29 cellular contexts compared by ENCODE assay signal in genomic region chr14:33191855-33192254, GRCh38.
DNase-seq lines count a peak whose midpoint lies in the region; ATAC-seq and TF ChIP-seq lines count a peak whose summit lies in the region.
"Had no signal": no experiment of that assay in that cellular context is flagged by ENCODE, and none has a peak within 500 bp of the region (broad histone marks: within the 10 kb centered on the region; RNA-seq: fewer than 3 reads in every experiment).

No MANE protein-coding gene starts in this region.

- TF ChIP-seq RAD21 in Ishikawa (IDR thresholded peaks at IDR 0.05; ENCODE audit: low read depth): no peak

- H3K4me3 ChIP-seq in HEK293 (ENCODE audit: low read depth, low read length): no peak overlapping the region
- H3K4me3 ChIP-seq: A549; BLaER1; BLaER1 treated with 17β-estradiol and CSF1 and Interleukin-3, amounts not matched to agents 10 nM and 100 nM had no signal

- TF ChIP-seq CTCF in HEK293 (tag by site-specific recombination; IDR thresholded peaks at IDR 0.05): no peak

- H3K4me1 ChIP-seq in HEK293 (ENCODE audit: control insufficient read depth, insufficient read depth, low read length): no peaks in the 10 kb centered on the region
- H3K4me1 ChIP-seq: A549; BE2C; BLaER1; BLaER1 treated with 17β-estradiol and CSF1 and Interleukin-3, amounts not matched to agents 10 nM and 100 nM; Caco-2 had no signal

- CTCF ChIA-PET in HEK293 (lab: Yijun Ruan, JAX): no interaction called here

- TF ChIP-seq EP300 in Ishikawa (IDR thresholded peaks at IDR 0.05; ENCODE audit: borderline replicate concordance): no peak

- DNase-seq in mucosa of gallbladder (ENCODE audit: low spot score): no peak
- DNase-seq: 8988T; ACHN; AML-193; BE2C; C1 segment of cervical spinal cord; Caco-2; Calu3; CD4-positive, alpha-beta memory T cell; CD4-positive, alpha-beta T cell; CD4-positive, CD25-positive, alpha-beta regulatory T cell; CD8-positive, alpha-beta memory T cell; CD8-positive, alpha-beta T cell; COR-L47; DMS 273 treated with DMSO at 0.1 percent for 48 hours; DMS153; DMS53; DMS79; DMS79 treated with DMSO at 0.1 percent for 48 hours; DND-41; EL had no signal

- POLR2A ChIA-PET in HEK293 (lab: Yijun Ruan, JAX): no interaction called here

- H3K9me3 ChIP-seq in HEK293 (ENCODE audit: control insufficient read depth, insufficient read depth, low read depth, low read length): no peaks in the 10 kb centered on the region; the same call in 1 of the 2 replicates
- H3K9me3 ChIP-seq: A549; BE2C; BLaER1; BLaER1 treated with 17β-estradiol and CSF1 and Interleukin-3, amounts not matched to agents 10 nM and 100 nM; Caco-2 had no signal

- H3K36me3 ChIP-seq in HEK293 (ENCODE audit: control insufficient read depth in 2 of 2, insufficient read depth in 1 of 2, low read length in 2 of 2): no peaks in the 10 kb centered on the region
- H3K36me3 ChIP-seq: BE2C; BLaER1; BLaER1 treated with 17β-estradiol and CSF1 and Interleukin-3, amounts not matched to agents 10 nM and 100 nM had no signal

- H3K27ac ChIP-seq in HEK293 (ENCODE audit: extremely low read depth, low read depth, low read length): no peak overlapping the region
- H3K27ac ChIP-seq: 22Rv1; A549; BLaER1; BLaER1 treated with 17β-estradiol and CSF1 and Interleukin-3, amounts not matched to agents 10 nM and 100 nM; C4-2B had no signal

- no peak for ATAC-seq in GM21526 (IDR thresholded peaks at IDR 0.05; ENCODE audit: low FRiP score, unreplicated experiment)
- ATAC-seq: A549; CD8-positive, alpha-beta T cell had no signal

TF ChIP-seq in HEK293, 187 proteins besides CTCF, POLR2A, EP300 and RAD21:
- TF ChIP-seq REST (tag by site-specific recombination; IDR thresholded peaks at IDR 0.05): peak; percentile 53; the same call in 1 of the 2 replicates
- TF ChIP-seq ZNF202 (tag by site-specific recombination; IDR thresholded peaks at IDR 0.05; ENCODE audit: borderline replicate concordance): no peak
- no peak for TF ChIP-seq ZNF621 (tag by site-specific recombination; IDR thresholded peaks at IDR 0.05)
TF ChIP-seq in HEK293: peak in this region for 1.

TF ChIP-seq in Ishikawa, 13 proteins besides CTCF, POLR2A, EP300 and RAD21:
- no peak for TF ChIP-seq TCF12 (IDR thresholded peaks at IDR 0.05; ENCODE audit: low read depth)
- peak; percentile 55; the same call in 1 of the 2 replicates for TF ChIP-seq REST (IDR thresholded peaks at IDR 0.05; ENCODE audit: low read depth)
- no peak for TF ChIP-seq CEBPB (IDR thresholded peaks at IDR 0.05)
- TF ChIP-seq EGR1 (IDR thresholded peaks at IDR 0.05): no peak
